33 cellular contexts compared by ENCODE assay signal in the genomic region with DNA sequence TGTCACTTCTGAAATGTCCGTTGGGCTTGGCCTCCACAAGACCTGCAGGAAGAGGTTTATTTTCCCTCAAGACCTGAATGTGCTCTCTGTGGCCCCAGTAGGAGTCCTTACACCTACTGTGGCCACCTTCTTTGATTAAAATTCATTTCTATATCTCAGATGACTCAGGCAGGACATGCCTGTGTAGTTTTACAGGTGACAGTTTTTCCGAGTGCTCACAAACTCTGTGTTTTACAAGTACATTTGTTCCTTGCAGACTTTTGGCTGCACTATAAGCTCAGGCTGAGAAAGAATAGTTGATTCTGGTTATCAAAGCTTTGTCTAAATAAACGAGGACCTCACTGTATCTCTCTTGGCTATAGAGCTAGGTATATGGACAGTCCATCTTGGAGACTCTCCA.
"Had no signal": no experiment of that assay in that cellular context is flagged by ENCODE, and none has a peak within 500 bp of the region (broad histone marks: within the 10 kb centered on the region; RNA-seq: fewer than 3 reads in every experiment).

No MANE protein-coding gene starts in this region.

- DNase-seq: activated CD4-positive, alpha-beta memory T cell treated with anti-CD3 and anti-CD28 coated beads, Interleukin-2, amount 10 ng/mL, durations not matched to agents 7 days and 5 days; activated CD4-positive, alpha-beta T cell treated with anti-CD3 and anti-CD28 coated beads for 1 hour; activated CD4-positive, alpha-beta T cell treated with anti-CD3 and anti-CD28 coated beads for 36 hours; activated CD4-positive, alpha-beta T cell treated with anti-CD3 and anti-CD28 coated beads for 48 hours; activated CD4-positive, alpha-beta T cell treated with anti-CD3 and anti-CD28 coated beads, Interleukin-2, amount 10 ng/mL, durations not matched to agents 7 days and 5 days; activated CD4-positive, alpha-beta T cell treated with anti-CD3 and anti-CD28 coated beads, Interleukin-2, amount 50 U/mL, for 48 hours; activated CD4-positive, CD25-positive, alpha-beta regulatory T cell; activated CD8-positive, alpha-beta memory T cell treated with anti-CD3 and anti-CD28 coated beads for 24 hours; activated CD8-positive, alpha-beta memory T cell treated with anti-CD3 and anti-CD28 coated beads, Interleukin-2, amount 10 ng/mL, durations not matched to agents 7 days and 5 days; activated CD8-positive, alpha-beta memory T cell treated with anti-CD3 and anti-CD28 coated beads, Interleukin-2, amount 50 U/mL, for 48 hours; activated CD8-positive, alpha-beta T cell treated with anti-CD3 and anti-CD28 coated beads, Interleukin-2, amount 10 ng/mL, durations not matched to agents 7 days and 5 days; activated effector memory CD4-positive, alpha-beta T cell treated with anti-CD3 and anti-CD28 coated beads, Interleukin-2, amount 50 U/mL, for 16 hours; activated gamma-delta T cell treated with Interleukin-2 at 50 U/mL for 16 hours; activated naive CD4-positive, alpha-beta T cell; activated naive CD4-positive, alpha-beta T cell treated with anti-CD3 and anti-CD28 coated beads for 36 hours; activated naive CD4-positive, alpha-beta T cell treated with anti-CD3 and anti-CD28 coated beads, Interleukin-2, amount 50 U/mL, for 16 hours; activated naive CD8-positive, alpha-beta T cell treated with anti-CD3 and anti-CD28 coated beads for 36 hours; activated T-cell treated with anti-CD3 and anti-CD28 coated beads, Interleukin-2, amount 50 U/mL, for 24 hours; activated T-cell treated with anti-CD3 and anti-CD28 coated beads, Interleukin-2, amount 50 U/mL, for 48 hours; adrenal gland; amniotic stem cell; aorta; body of pancreas; brain microvascular endothelial cell; central memory CD4-positive, alpha-beta T cell; T-helper 1 cell; T-helper 2 cell; T-helper 9 cell; WERI-Rb-1 had no signal

- ATAC-seq: activated CD4-positive, alpha-beta T cell treated with anti-CD3 and anti-CD28 coated beads for 36 hours; activated CD4-positive, CD25-positive, alpha-beta regulatory T cell treated with anti-CD3 and anti-CD28 coated beads, Interleukin-2, amount 50 U/mL, for 24 hours; activated CD8-positive, alpha-beta memory T cell treated with anti-CD3 and anti-CD28 coated beads, Interleukin-2, amount 10 ng/mL, durations not matched to agents 7 days and 5 days; activated CD8-positive, alpha-beta T cell treated with anti-CD3 and anti-CD28 coated beads, Interleukin-2, amount 10 ng/mL, durations not matched to agents 7 days and 5 days; activated naive CD4-positive, alpha-beta T cell treated with anti-CD3 and anti-CD28 coated beads, Interleukin-2, amount 50 U/mL, for 72 hours; body of pancreas; WTC11 had no signal

- H3K4me3 ChIP-seq: adrenal gland, body of pancreas, breast epithelium had no signal

- H3K27me3 ChIP-seq: adrenal gland, body of pancreas, brain microvascular endothelial cell, breast epithelium had no signal

- H3K4me1 ChIP-seq: adrenal gland, body of pancreas, breast epithelium had no signal

- H3K9me3 ChIP-seq: adrenal gland, body of pancreas had no signal

- H3K27ac ChIP-seq: adrenal gland, body of pancreas, brain microvascular endothelial cell, breast epithelium, WERI-Rb-1 had no signal

- H3K36me3 ChIP-seq: adrenal gland, brain microvascular endothelial cell, breast epithelium, WERI-Rb-1 had no signal
